1 cellular context compared by ENCODE assay signal in genomic region chr21:44845418-44846200, GRCh38.
A peak's percentile ranks its signal among the peaks of the same experiment; 100 is the strongest.
TF ChIP-seq lines count a peak whose summit lies in the region.

No MANE protein-coding gene starts in this region.

TF ChIP-seq in K562, 482 proteins besides CTCF, POLR2A, EP300 and RAD21 (continued from another document and continues in another):
- TF ChIP-seq ZNF395 (CRISPR knock-in tag; IDR thresholded peaks at IDR 0.05), result 0 out of 2 replicates have a peak, but pooled peaks have one; percentile 65
- peak; percentile 23; the same call in 1 of the 2 replicates for TF ChIP-seq LCOR (CRISPR knock-in tag; IDR thresholded peaks at IDR 0.05)
- TF ChIP-seq HMBOX1 (IDR thresholded peaks at IDR 0.05), result no peak
- peak; percentile 45 for TF ChIP-seq CCNT2 (IDR thresholded peaks at IDR 0.05; ENCODE audit: borderline replicate concordance, extremely low read depth, insufficient read length, low read depth, low read length)
- no peak; the same call in 1 of the 2 replicates for TF ChIP-seq ZNF707 (CRISPR knock-in tag; conservative IDR thresholded peaks at IDR 0.05)
- peak; percentile 55 for TF ChIP-seq KDM5B (IDR thresholded peaks at IDR 0.05; ENCODE audit: insufficient replicate concordance, low read depth, low read length)
- peak in 1 of 3 experiments; percentile 45 for TF ChIP-seq YY1 (IDR thresholded peaks at IDR 0.05; ENCODE audit: borderline replicate concordance in 1 of 3, control insufficient read depth in 1 of 3, extremely low read depth in 1 of 3, insufficient read depth in 3 of 3, insufficient read length in 1 of 3, insufficient replicate concordance in 2 of 3, low read depth in 1 of 3, low read length in 2 of 3)
- TF ChIP-seq XRCC5 (IDR thresholded peaks at IDR 0.05; ENCODE audit: low read depth, low read length), result 0 out of 2 replicates have a peak, but pooled peaks have one; percentile 69
- no peak for TF ChIP-seq TRIM28 (IDR thresholded peaks at IDR 0.05)
- no peak for TF ChIP-seq ARHGAP35 (IDR thresholded peaks at IDR 0.05; ENCODE audit: partially characterized antibody)
- TF ChIP-seq ZNF76 (CRISPR knock-in tag; IDR thresholded peaks at IDR 0.05; ENCODE audit: borderline replicate concordance), result no peak; the same call in 1 of the 2 replicates
- peak; percentile 71; the same call in 1 of the 2 replicates for TF ChIP-seq DMBX1 (CRISPR knock-in tag; IDR thresholded peaks at IDR 0.05; ENCODE audit: borderline replicate concordance)
- peak; percentile 86 for TF ChIP-seq DDX20 (tag; IDR thresholded peaks at IDR 0.05; ENCODE audit: low read depth)
- TF ChIP-seq NR2C1 (IDR thresholded peaks at IDR 0.05), result no peak
- peak; percentile 76 for TF ChIP-seq NR2C1 (tag; IDR thresholded peaks at IDR 0.05)
- peak; percentile 67; the same call in 1 of the 2 replicates for TF ChIP-seq BCOR (IDR thresholded peaks at IDR 0.05)
- no peak for TF ChIP-seq BCL6 (CRISPR knock-in tag; IDR thresholded peaks at IDR 0.05)
- TF ChIP-seq ZFP36 (IDR thresholded peaks at IDR 0.05; ENCODE audit: low read depth, low read length, partially characterized antibody), result peak; percentile 94
- TF ChIP-seq JUND (IDR thresholded peaks at IDR 0.05; ENCODE audit: borderline replicate concordance, low read depth, low read length), result no peak
- no peak; the same call in 2 of the 3 replicates for TF ChIP-seq JUND (tag; IDR thresholded peaks at IDR 0.05; ENCODE audit: borderline replicate concordance, low read depth, low read length)
- peak; percentile 40; the same call in 1 of the 2 replicates for TF ChIP-seq ATF7 (IDR thresholded peaks at IDR 0.05)
- no peak for TF ChIP-seq LARP7 (IDR thresholded peaks at IDR 0.05)
- no peak for TF ChIP-seq NFRKB (IDR thresholded peaks at IDR 0.05; ENCODE audit: low read depth)
- no peak for TF ChIP-seq ZNF277 (CRISPR knock-in tag; IDR thresholded peaks at IDR 0.05; ENCODE audit: borderline replicate concordance)
- TF ChIP-seq PREB (CRISPR knock-in tag; IDR thresholded peaks at IDR 0.05), result no peak
- no peak for TF ChIP-seq HNRNPL (IDR thresholded peaks at IDR 0.05; ENCODE audit: low read depth, low read length)
- TF ChIP-seq ILK (tag; IDR thresholded peaks at IDR 0.05; ENCODE audit: borderline replicate concordance, low read depth), result no peak
- no peak for TF ChIP-seq SRSF1 (IDR thresholded peaks at IDR 0.05; ENCODE audit: low read depth, low read length)
- TF ChIP-seq ZBTB8A (IDR thresholded peaks at IDR 0.05; ENCODE audit: partially characterized antibody), result no peak
- TF ChIP-seq ZNF764 (CRISPR knock-in tag; IDR thresholded peaks at IDR 0.05; ENCODE audit: low read depth), result no peak
- no peak for TF ChIP-seq SIN3A (IDR thresholded peaks at IDR 0.05; ENCODE audit: borderline replicate concordance in 2 of 2, control insufficient read depth in 1 of 2, low read depth in 2 of 2, low read length in 2 of 2)
- peak; percentile 68; the same call in 1 of the 2 replicates for TF ChIP-seq ZBTB17 (CRISPR knock-in tag; IDR thresholded peaks at IDR 0.05)
- TF ChIP-seq MAFG (tag; conservative IDR thresholded peaks at IDR 0.05), result no peak
- 0 out of 4 replicates have a peak, but pooled peaks of 1 of the 2 experiments have one; percentile 27 for TF ChIP-seq FOXA3 (CRISPR knock-in tag; conservative IDR thresholded peaks at IDR 0.05 in 1 of 2, IDR thresholded peaks at IDR 0.05 in 1 of 2)
- TF ChIP-seq TAL1 (IDR thresholded peaks at IDR 0.05), result 0 out of 2 replicates have a peak, but pooled peaks have one; percentile 3
- no peak for TF ChIP-seq ZNF197 (CRISPR knock-in tag; IDR thresholded peaks at IDR 0.05; ENCODE audit: low read depth)
- no peak for TF ChIP-seq ZBTB26 (CRISPR knock-in tag; IDR thresholded peaks at IDR 0.05)
- TF ChIP-seq CTBP1 (IDR thresholded peaks at IDR 0.05; ENCODE audit: borderline replicate concordance), result peak; percentile 73
- peak; percentile 9 to 38 for TF ChIP-seq E2F6 (IDR thresholded peaks at IDR 0.05; ENCODE audit: borderline replicate concordance in 1 of 2, extremely low read depth in 1 of 2, insufficient read depth in 1 of 2, insufficient read length in 1 of 2, low read depth in 1 of 2, low read length in 1 of 2, poor library complexity in 1 of 2, severe bottlenecking in 1 of 2)
- peak in 1 of 2 experiments; percentile 17; a peak in 1 of 4 replicates for TF ChIP-seq SRF (CRISPR knock-in tag; IDR thresholded peaks at IDR 0.05)
- TF ChIP-seq GATAD2A (IDR thresholded peaks at IDR 0.05), result 0 out of 2 replicates have a peak, but pooled peaks have one; percentile 51
- 0 out of 2 replicates have a peak, but pooled peaks have one; percentile 40 for TF ChIP-seq KLF13 (tag; IDR thresholded peaks at IDR 0.05; ENCODE audit: borderline replicate concordance, low read depth)
- peak in 1 of 2 experiments; percentile 75; a peak in 2 of 4 replicates for TF ChIP-seq TEAD1 (CRISPR knock-in tag; IDR thresholded peaks at IDR 0.05)
- TF ChIP-seq ZNF644 (tag; IDR thresholded peaks at IDR 0.05; ENCODE audit: low read depth), result no peak
- TF ChIP-seq TEAD2 (tag; IDR thresholded peaks at IDR 0.05), result peak; percentile 86; the same call in 1 of the 2 replicates
- peak; percentile 79; the same call in 1 of the 2 replicates for TF ChIP-seq RB1 (IDR thresholded peaks at IDR 0.05; ENCODE audit: low read depth)
- no peak for TF ChIP-seq IRF2 (CRISPR knock-in tag; IDR thresholded peaks at IDR 0.05)
- TF ChIP-seq ETS1 (conservative IDR thresholded peaks at IDR 0.05; ENCODE audit: control insufficient read depth, low read depth, low read length), result no peak
- TF ChIP-seq ZNF398 (CRISPR knock-in tag; IDR thresholded peaks at IDR 0.05), result peak; percentile 41; the same call in 1 of the 2 replicates
- TF ChIP-seq ZBED1 (IDR thresholded peaks at IDR 0.05), result no peak
- no peak for TF ChIP-seq DIDO1 (tag; IDR thresholded peaks at IDR 0.05; ENCODE audit: low read depth)
- no peak for TF ChIP-seq TAF9B (IDR thresholded peaks at IDR 0.05; ENCODE audit: partially characterized antibody)
- no peak for TF ChIP-seq CHD2 (IDR thresholded peaks at IDR 0.05; ENCODE audit: low read depth, low read length)
- TF ChIP-seq ZC3H8 (IDR thresholded peaks at IDR 0.05), result no peak
- peak; percentile 60 for TF ChIP-seq HMGN3 (IDR thresholded peaks at IDR 0.05; ENCODE audit: borderline replicate concordance, extremely low read depth, insufficient read length, low read depth, low read length)
- TF ChIP-seq ZNF740 (CRISPR knock-in tag; IDR thresholded peaks at IDR 0.05), result no peak
- peak in 1 of 2 experiments; percentile 75; a peak in 2 of 4 replicates for TF ChIP-seq ZNF740 (tag; IDR thresholded peaks at IDR 0.05)
- TF ChIP-seq ZBTB5 (IDR thresholded peaks at IDR 0.05), result no peak
